Comparison of ENCODE assay signal across 20 cellular contexts in the genomic region with DNA sequence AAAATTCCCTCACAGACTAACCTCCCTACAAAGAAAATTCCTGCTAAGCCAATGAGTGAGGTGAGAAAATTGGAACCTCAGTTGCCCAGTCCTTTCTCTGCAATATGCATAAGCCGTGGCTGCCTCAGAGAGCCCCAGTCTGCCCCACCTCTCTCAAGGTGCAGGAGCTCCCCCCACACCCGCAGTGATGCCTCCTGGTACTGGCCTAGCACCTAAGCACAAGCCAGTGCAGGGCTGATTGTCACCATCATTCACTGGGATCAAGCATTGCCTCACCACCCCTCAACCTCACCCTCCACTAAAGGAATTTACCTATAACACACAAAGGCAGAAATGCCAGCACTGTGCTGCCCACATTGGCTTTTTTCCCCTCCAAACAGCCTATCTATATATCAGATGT. TPM values are rescaled to one million over a fixed set of nuclear protein-coding genes. Genes with fewer than 3 reads are reported as not detected.
A peak's percentile ranks its signal among the peaks of the same experiment; 100 is the strongest.
DNase-seq lines count a peak whose midpoint lies in the region; ATAC-seq and TF ChIP-seq lines count a peak whose summit lies in the region.
"Had no signal": no experiment of that assay in that cellular context is flagged by ENCODE, and none has a peak within 500 bp of the region (broad histone marks: within the 10 kb centered on the region; RNA-seq: fewer than 3 reads in every experiment).

No MANE protein-coding gene starts in this region.

- H3K36me3 Mint-ChIP-seq in T-helper 17 cell (ENCODE audit: low read depth) (peaks cover 12% of the 10 kb centered on the region), H9 (ENCODE audit: insufficient read depth in 1 of 3, low read depth in 3 of 3) (no peaks in the 10 kb centered on the region; a peak in 1 of 7 replicates)
- H3K36me3 Mint-ChIP-seq in naive thymus-derived CD4-positive, alpha-beta T cell = peaks cover 0 to 32% (median 24%) of the 10 kb centered on the region in 5 donors

- H2BK20ac ChIP-seq in H9 (ENCODE audit: low read depth, low read length, poor library complexity, severe bottlenecking) = no peak overlapping the region

- no peak overlapping the region for H2AFZ ChIP-seq in H9 (ENCODE audit: low read length)

- H3K79me2 ChIP-seq in H9 (ENCODE audit: insufficient read depth, low read length) = no peaks in the 10 kb centered on the region

- no peak overlapping the region for H3T11ph ChIP-seq in H9 (ENCODE audit: low read length)

- peak overlapping the region; percentile 61 for H3K27ac Mint-ChIP-seq in T-helper 17 cell
- H3K27ac Mint-ChIP-seq in naive thymus-derived CD4-positive, alpha-beta T cell = peak overlapping the region in 3 of 9 donors; percentile 38 to 65 (median 42)
- no peak overlapping the region for H3K27ac Mint-ChIP-seq in H9

- H2AK5ac ChIP-seq in H9 (ENCODE audit: insufficient read length, low read length) = no peak overlapping the region

- H3K9me3 Mint-ChIP-seq in naive thymus-derived CD4-positive, alpha-beta T cell = peaks cover 0 to 1% (median 0%) of the 10 kb centered on the region in 11 donors
- H3K9me3 Mint-ChIP-seq in H9 = no peaks in the 10 kb centered on the region

- CTCF ChIA-PET in naive thymus-derived CD4-positive, alpha-beta T cell (lab: Charles Lee) = interaction anchor here (0.7 kb wide), 1 partner anchor 15 kb away, joined by 3 read pairs; no protein-coding TSS in a partner anchor

- H3K27ac ChIP-seq in heart right ventricle (peak overlapping the region in 3 of 10 donors; percentile 26 to 86 (median 66)), urinary bladder (ENCODE audit: low read depth) (peak overlapping the region; percentile 26), H9 (ENCODE audit: insufficient read length, low read depth, low read length) (no peak overlapping the region)
- no peak overlapping the region for H3K27ac ChIP-seq in naive thymus-derived CD4-positive, alpha-beta T cell (ENCODE audit: low read depth, low read length)
- H3K27ac ChIP-seq: SJCRH30 had no signal

- H3K56ac ChIP-seq in H9 (ENCODE audit: insufficient read length, low read depth, low read length) = no peak overlapping the region

- intact Hi-C loops in Right ventricle myocardium inferior (cut with DNase I) = no loop called here
- intact Hi-C loops in heart right ventricle (cut with DNase I) = no loop called here
- intact Hi-C loops in naive thymus-derived CD4-positive, alpha-beta T cell (cut with micrococcal nuclease) = no loop called here

- H2BK5ac ChIP-seq in H9 (ENCODE audit: insufficient read length, low read length) = no peak overlapping the region

- H3K23ac ChIP-seq in H9 (ENCODE audit: insufficient read length, low read depth, low read length) = no peak overlapping the region

- H3K9me3 ChIP-seq in heart right ventricle = no peaks in the 10 kb centered on the region
- H3K9me3 ChIP-seq in T-helper 17 cell (ENCODE audit: control insufficient read depth, low read length, poor library complexity, severe bottlenecking) = no peaks in the 10 kb centered on the region
- no peaks in the 10 kb centered on the region for H3K9me3 ChIP-seq in naive thymus-derived CD4-positive, alpha-beta T cell (ENCODE audit: control insufficient read depth in 2 of 3, low read length in 3 of 3)
- no peaks in the 10 kb centered on the region for H3K9me3 ChIP-seq in H9 (ENCODE audit: control insufficient read depth, low read depth, low read length)
- H3K9me3 ChIP-seq: Peyer's patch, SJCRH30 had no signal

- POLR2A ChIA-PET in naive thymus-derived CD4-positive, alpha-beta T cell (lab: Charles Lee) = interaction anchor here (2.7 kb wide), 1 partner anchor 14 kb away, joined by 8 read pairs; no protein-coding TSS in a partner anchor

- no peak overlapping the region for H3K18ac ChIP-seq in H9 (ENCODE audit: insufficient read length, low read depth, low read length)

- no peak overlapping the region for H2BK120ac ChIP-seq in H9 (ENCODE audit: low read depth, low read length, poor library complexity, severe bottlenecking)

- 90 to 93% methylated on average over 2 of the region's 2 CpGs for WGBS in heart right ventricle, 2 donors
- WGBS in urinary bladder = 97% methylated on average over 2 of the region's 2 CpGs
- WGBS in H9 (ENCODE audit: extremely low coverage, insufficient read length, low lambda C conversion rate) = no CpG with 5 or more reads among the region's 2 CpGs

- H3K4me3 Mint-ChIP-seq in T-helper 17 cell = no peak overlapping the region
- H3K4me3 Mint-ChIP-seq in naive thymus-derived CD4-positive, alpha-beta T cell = peak overlapping the region in 6 of 10 donors; percentile 1 to 64 (median 40)
- no peak overlapping the region for H3K4me3 Mint-ChIP-seq in H9

- no peak overlapping the region for H3K4ac ChIP-seq in H9 (ENCODE audit: low read depth, low read length)

- no peaks in the 10 kb centered on the region for H3K79me1 ChIP-seq in H9 (ENCODE audit: insufficient read depth, low read depth, low read length, poor library complexity, severe bottlenecking)

- TF ChIP-seq CTCF in heart right ventricle (IDR thresholded peaks at IDR 0.05) (no peak), H9 (conservative IDR thresholded peaks at IDR 0.05) (no peak)

- no peak overlapping the region for H4K8ac ChIP-seq in H9 (replicated peaks; ENCODE audit: insufficient read length, low read depth, low read length)

- no peak overlapping the region for H3K9ac ChIP-seq in H9 (ENCODE audit: extremely low read depth, insufficient read length, low read length)

- H3K36me3 ChIP-seq in heart right ventricle = peaks cover 0 to 33% (median 0%) of the 10 kb centered on the region in 9 donors
- H3K36me3 ChIP-seq in naive thymus-derived CD4-positive, alpha-beta T cell (ENCODE audit: control insufficient read depth in 2 of 3, insufficient read depth in 3 of 3, low read length in 3 of 3) = peaks cover 0 to 9% (median 5%) of the 10 kb centered on the region in 3 experiments
- no peaks in the 10 kb centered on the region for H3K36me3 ChIP-seq in urinary bladder (ENCODE audit: insufficient read depth)
- H3K36me3 ChIP-seq: Peyer's patch, SJCRH30 had no signal

- no peak overlapping the region for H4K5ac ChIP-seq in H9 (ENCODE audit: insufficient read length, low read depth, low read length)

- H4K91ac ChIP-seq in H9 (ENCODE audit: insufficient read length, low read depth, low read length) = no peak overlapping the region

- H2BK15ac ChIP-seq in H9 (ENCODE audit: low read depth, low read length) = no peak overlapping the region

- H3K23me2 ChIP-seq in H9 (ENCODE audit: insufficient read length, low read depth, low read length, poor library complexity, severe bottlenecking) = no peaks in the 10 kb centered on the region

- H3K4me1 ChIP-seq in heart right ventricle (peaks cover 32 to 93% (median 85%) of the 10 kb centered on the region in 9 donors), urinary bladder (ENCODE audit: insufficient read depth) (peaks cover 2% of the 10 kb centered on the region), H9 (ENCODE audit: insufficient read depth, low read length) (peaks cover 5% of the 10 kb centered on the region; the same call in 1 of the 2 replicates)
- peaks cover 57 to 75% of the 10 kb centered on the region in 2 donors for H3K4me1 ChIP-seq in naive thymus-derived CD4-positive, alpha-beta T cell (ENCODE audit: control insufficient read depth in 2 of 2, insufficient read depth in 2 of 2, low read length in 2 of 2)

- H3K4me2 ChIP-seq in H9 (ENCODE audit: insufficient read depth, insufficient read length, low read length) = no peak overlapping the region

- H3K27me3 ChIP-seq in heart right ventricle (no peaks in the 10 kb centered on the region), H9 (ENCODE audit: insufficient read depth, low read length) (no peaks in the 10 kb centered on the region)
- H3K27me3 ChIP-seq in naive thymus-derived CD4-positive, alpha-beta T cell (ENCODE audit: control insufficient read depth in 2 of 2, insufficient read depth in 2 of 2, low read length in 2 of 2) = no peaks in the 10 kb centered on the region
- H3K27me3 ChIP-seq: Peyer's patch, SJCRH30 had no signal

- H3K14ac ChIP-seq in H9 (ENCODE audit: insufficient read depth, low read length) = no peak overlapping the region

- H3K4me3 ChIP-seq in heart right ventricle (no peak overlapping the region), urinary bladder (ENCODE audit: low read depth, low read length) (no peak overlapping the region)
- H3K4me3 ChIP-seq in naive thymus-derived CD4-positive, alpha-beta T cell (ENCODE audit: low read length) = no peak overlapping the region
- H3K4me3 ChIP-seq: Peyer's patch, SJCRH30 had no signal

- DNase-seq in Right ventricle myocardium inferior (ENCODE audit: missing footprints) = peak; percentile 20
- no peak for DNase-seq in heart right ventricle
- DNase-seq in T-helper 17 cell = no peak
- no peak for DNase-seq in naive thymus-derived CD4-positive, alpha-beta T cell
- no peak for DNase-seq in HUDEP-2 (lab: John Stamatoyannopoulos, UW; ENCODE audit: unreplicated experiment in 76 of 76)
- DNase-seq in AG08395 (ENCODE audit: low spot score) = no peak
- no peak for DNase-seq in H9
- DNase-seq: COR-L47, DMS 273 treated with DMSO at 0.1 percent for 48 hours, DMS79 treated with DMSO at 0.1 percent for 48 hours, MV-4-11, NCI-H1105 treated with DMSO at 0.1 percent for 48 hours, NCI-H1694, NCI-H2081, NCI-H2171 treated with DMSO at 0.1 percent for 48 hours, NCI-H524 treated with DMSO at 0.1 percent for 48 hours had no signal

- H3K27me3 Mint-ChIP-seq in T-helper 17 cell (no peaks in the 10 kb centered on the region), H9 (ENCODE audit: low read depth) (no peaks in the 10 kb centered on the region)
- H3K27me3 Mint-ChIP-seq in naive thymus-derived CD4-positive, alpha-beta T cell = no peaks in the 10 kb centered on the region

- no peaks in the 10 kb centered on the region for H4K20me1 ChIP-seq in H9 (ENCODE audit: control insufficient read depth, insufficient read depth, insufficient read length)

- ATAC-seq in Right ventricle myocardium inferior (no peak), heart right ventricle (no peak), T-helper 17 cell (no peak)
- no peak for ATAC-seq in naive thymus-derived CD4-positive, alpha-beta T cell

- H2BK12ac ChIP-seq in H9 (ENCODE audit: insufficient read length, low read depth, low read length) = no peak overlapping the region

- peaks cover 60% of the 10 kb centered on the region for H3K4me1 Mint-ChIP-seq in T-helper 17 cell
- peaks cover 69 to 88% (median 77%) of the 10 kb centered on the region in 7 donors for H3K4me1 Mint-ChIP-seq in naive thymus-derived CD4-positive, alpha-beta T cell
- peaks cover 6 to 8% of the 10 kb centered on the region in 2 experiments; a peak in 3 of 4 replicates for H3K4me1 Mint-ChIP-seq in H9

RNA-seq across cellular contexts. Expression of a gene that starts 56.9 kb away (rescaled TPM):
- total RNA-seq in Right ventricle myocardium inferior = 84.8 TPM
- 10 to 100 TPM; 44.7 to 97.0 (median 59.2) TPM for total RNA-seq in heart right ventricle
- polyA plus RNA-seq in heart right ventricle = 10 to 100 TPM; 38.8 to 48.0 TPM
- total RNA-seq in T-helper 17 cell = under 1 TPM in 1 of 2 donors, not detected in 1; 0.20 TPM
- 1 to 10 TPM in 1 of 5 experiments, under 1 TPM in 3, not detected in 1; 0.02 to 3.4 (median 0.39) TPM for total RNA-seq in naive thymus-derived CD4-positive, alpha-beta T cell
- not detected for polyA plus RNA-seq in naive thymus-derived CD4-positive, alpha-beta T cell
- 42.5 TPM for total RNA-seq in urinary bladder
- 83.2 TPM for polyA plus RNA-seq in urinary bladder
- 0.02 and 0.35 TPM in 2 replicates for total RNA-seq in H9 (2021)
- total RNA-seq: IMR-90 had no signal

Comparison
In these comparisons a context has a peak if more than half of its experiments do, and no peak if none do; other contexts are left out.
1. H3K4me3 Mint-ChIP-seq: peak in naive thymus-derived CD4-positive, alpha-beta T cell (6 of 10); none in T-helper 17 cell (single experiment) and H9 (0 of 2).